20 cellular contexts compared by ENCODE assay signal in genomic region chr15:58985443-58985842, GRCh38. TPM values are rescaled to one million over a fixed set of nuclear protein-coding genes. Genes with fewer than 3 reads are reported as not detected.
DNase-seq lines count a peak whose midpoint lies in the region; TF ChIP-seq lines count a peak whose summit lies in the region.
"Had no signal": no experiment of that assay in that cellular context is flagged by ENCODE, and none has a peak within 500 bp of the region (broad histone marks: within the 10 kb centered on the region; RNA-seq: fewer than 3 reads in every experiment).

No MANE protein-coding gene starts in this region.

- H3K27me3 Mint-ChIP-seq in Caco-2 (ENCODE audit: insufficient read depth, unreplicated experiment) (peaks cover 4% of the 10 kb centered on the region), nephron progenitor cell (ENCODE audit: low read depth, poor library complexity) (peaks cover 42% of the 10 kb centered on the region)

- H3K4me1 Mint-ChIP-seq in Caco-2 (ENCODE audit: low read depth, unreplicated experiment) (no peaks in the 10 kb centered on the region), nephron progenitor cell (peaks cover 29% of the 10 kb centered on the region)

- H3K36me3 Mint-ChIP-seq in Caco-2 (ENCODE audit: insufficient read depth, unreplicated experiment) (peaks cover 7% of the 10 kb centered on the region), nephron progenitor cell (ENCODE audit: low read depth) (peaks cover 12% of the 10 kb centered on the region)

- no TSS peak for BruUV-seq in Caco-2 (replicated peaks; lab: Mats Ljungman, UMichigan)

- intact Hi-C loops in Caco-2 (cut with micrococcal nuclease; ENCODE audit: unreplicated experiment), result loop anchor here (5.0 kb wide), 1 partner anchor 82 kb away; no protein-coding TSS in a partner anchor

- H3K36me3 ChIP-seq in Caco-2 (ENCODE audit: control insufficient read depth, insufficient read depth, low read length), result no peaks in the 10 kb centered on the region
- no peaks in the 10 kb centered on the region for H3K36me3 ChIP-seq in osteoblast (ENCODE audit: insufficient read depth, low read length)
- H3K36me3 ChIP-seq: thoracic aorta had no signal

- DNase-seq in Caco-2 (no peak), NCI-H69 (lab: John Stamatoyannopoulos, UW) (peak; percentile 14), fibroblast of pulmonary artery (ENCODE audit: low read depth) (peak; percentile 83), osteoblast (ENCODE audit: insufficient read length, low spot score, missing footprints) (peak; percentile 11), nephron progenitor cell (no peak), GM19238 (ENCODE audit: insufficient read length, low spot score) (no peak), occipital lobe (lab: John Stamatoyannopoulos, UW) (no peak), MV-4-11 (lab: John Stamatoyannopoulos, UW) (no peak)
- DNase-seq: activated CD4-positive, alpha-beta T cell treated with anti-CD3 and anti-CD28 coated beads for 48 hours; activated T-cell treated with anti-CD3 and anti-CD28 coated beads, Interleukin-2, amount 50 U/mL, for 4 hours; islet precursor cell; NCI-H1092; NCI-H446 treated with DMSO at 0.1 percent for 48 hours; RPMI8226; T-helper 2 cell had no signal

- H3K9me3 ChIP-seq in Caco-2 (no peaks in the 10 kb centered on the region), osteoblast (ENCODE audit: low read depth, low read length) (no peaks in the 10 kb centered on the region)
- H3K9me3 ChIP-seq: BLaER1, mucosa of descending colon, thoracic aorta had no signal

- POLR2A ChIA-PET in Caco-2 (lab: Charles Lee), result no interaction called here

- no peaks in the 10 kb centered on the region for H3K9me3 Mint-ChIP-seq in Caco-2 (ENCODE audit: unreplicated experiment)
- H3K9me3 Mint-ChIP-seq in nephron progenitor cell, result no peaks in the 10 kb centered on the region
- H3K9me3 Mint-ChIP-seq: activated T-cell treated with anti-CD3 and anti-CD28 coated beads, Interleukin-2, amount 50 U/mL, for 4 hours had no signal

- CTCF ChIA-PET in Caco-2 (lab: Charles Lee), result no interaction called here

- H3K4me2 ChIP-seq in osteoblast (ENCODE audit: insufficient read depth, low read length), result no peak overlapping the region
- H3K4me2 ChIP-seq: BLaER1 had no signal

- H3K27ac Mint-ChIP-seq in Caco-2 (ENCODE audit: unreplicated experiment) (no peak overlapping the region), nephron progenitor cell (no peak overlapping the region)
- H3K27ac Mint-ChIP-seq: progenitor cell of endocrine pancreas had no signal

- H3K27me3 ChIP-seq in Caco-2 (replicated peaks; ENCODE audit: control insufficient read depth, insufficient read depth, low read length), result no peaks in the 10 kb centered on the region
- peaks cover 5% of the 10 kb centered on the region for H3K27me3 ChIP-seq in osteoblast (ENCODE audit: insufficient read depth, low read length)
- H3K27me3 ChIP-seq: BLaER1 had no signal

- H3K79me2 ChIP-seq in osteoblast (ENCODE audit: insufficient read depth, low read length), result peaks cover 29% of the 10 kb centered on the region

- H3K27ac ChIP-seq in osteoblast (ENCODE audit: low read depth, low read length), result no peak overlapping the region
- H3K27ac ChIP-seq: BLaER1, coronary artery, thoracic aorta had no signal

- H3K4me3 Mint-ChIP-seq in Caco-2 (ENCODE audit: unreplicated experiment), result peak overlapping the region; percentile 50
- no peak overlapping the region for H3K4me3 Mint-ChIP-seq in nephron progenitor cell
- H3K4me3 Mint-ChIP-seq: activated T-cell treated with anti-CD3 and anti-CD28 coated beads, Interleukin-2, amount 50 U/mL, for 4 hours had no signal

- no peak for TF ChIP-seq CTCF in Caco-2 (IDR thresholded peaks at IDR 0.05; ENCODE audit: insufficient read depth in 1 of 2, low read depth in 1 of 2, low read length in 1 of 2, severe bottlenecking in 1 of 2, unreplicated experiment in 1 of 2)
- no peak for TF ChIP-seq CTCF in fibroblast of pulmonary artery (IDR thresholded peaks at IDR 0.05; ENCODE audit: low read length, missing control alignments)
- TF ChIP-seq CTCF in osteoblast (IDR thresholded peaks at IDR 0.05; ENCODE audit: extremely low read depth, low read depth, low read length), result no peak
- TF ChIP-seq CTCF in nephron progenitor cell (IDR thresholded peaks at IDR 0.05), result no peak

- H3K4me3 ChIP-seq in Caco-2 (ENCODE audit: low read depth, low read length), result no peak overlapping the region
- H3K4me3 ChIP-seq in fibroblast of pulmonary artery (replicated peaks; ENCODE audit: low read depth, low read length), result no peak overlapping the region
- H3K4me3 ChIP-seq in osteoblast (ENCODE audit: insufficient read depth, low read length), result no peak overlapping the region
- H3K4me3 ChIP-seq: BLaER1, coronary artery, mucosa of descending colon, thoracic aorta had no signal

- H3K4me1 ChIP-seq in Caco-2 (peaks cover 17% of the 10 kb centered on the region; the same call in 1 of the 2 replicates), osteoblast (ENCODE audit: insufficient read depth, low read length) (peaks cover 14% of the 10 kb centered on the region)

- H2AFZ ChIP-seq in osteoblast (ENCODE audit: low read length), result no peak overlapping the region

- peaks cover 20% of the 10 kb centered on the region for H4K20me1 ChIP-seq in osteoblast (ENCODE audit: insufficient read depth, low read length)

RNA-seq across cellular contexts. Expression of gene RNF111, which starts 2.0 kb away (rescaled TPM):
- total RNA-seq in Caco-2 (2022) (26.1 and 30.5 TPM in 2 replicates), osteoblast (21.4 and 27.4 TPM in 2 replicates), occipital lobe (37.1 TPM)

RNA-seq across cellular contexts. Expression of gene SLTM, which starts 52.0 kb away (rescaled TPM):
- 79.5 and 94.0 TPM in 2 replicates for total RNA-seq in Caco-2 (2022)
- total RNA-seq in osteoblast, result 71.3 and 77.8 TPM in 2 replicates
- total RNA-seq in occipital lobe, result 96.1 TPM

Comparison
In these comparisons a context has a peak if more than half of its experiments do, and no peak if none do; other contexts are left out.
1. DNase-seq: peak in NCI-H69 (single experiment), fibroblast of pulmonary artery (single experiment) and osteoblast (single experiment); none in Caco-2 (0 of 2), nephron progenitor cell (single experiment), GM19238 (single experiment), occipital lobe (single experiment) and MV-4-11 (single experiment).